23 cellular contexts compared by ENCODE assay signal in the genomic region with DNA sequence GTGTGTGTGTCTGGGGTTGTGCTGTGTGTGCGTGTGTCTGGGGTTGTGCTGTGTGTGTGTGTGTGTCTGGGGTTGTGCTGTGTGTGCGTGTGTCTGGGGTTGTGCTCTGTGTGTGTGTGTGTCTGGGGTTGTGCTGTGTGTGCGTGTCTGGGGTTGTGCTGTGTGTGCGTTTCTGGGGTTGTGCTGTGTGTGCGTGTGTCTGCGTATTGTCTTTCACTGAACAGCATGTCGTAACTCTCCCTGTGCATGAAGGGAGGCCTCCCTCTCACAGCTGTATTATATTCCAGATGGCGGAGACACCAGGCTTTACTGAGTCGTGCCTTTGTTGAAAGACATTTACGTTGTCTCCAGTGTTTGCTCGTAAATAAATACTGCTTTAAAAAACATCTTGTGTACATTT. TPM values are rescaled to one million over a fixed set of nuclear protein-coding genes. Genes with fewer than 3 reads are reported as not detected.
A peak's percentile ranks its signal among the peaks of the same experiment; 100 is the strongest.
DNase-seq lines count a peak whose midpoint lies in the region; ATAC-seq, FAIRE-seq and TF ChIP-seq lines count a peak whose summit lies in the region.
"Had no signal": no experiment of that assay in that cellular context is flagged by ENCODE, and none has a peak within 500 bp of the region (broad histone marks: within the 10 kb centered on the region; RNA-seq: fewer than 3 reads in every experiment).

No MANE protein-coding gene starts in this region.

- no peak for TF ChIP-seq EP300 in H1 (IDR thresholded peaks at IDR 0.05; ENCODE audit: borderline replicate concordance in 1 of 2, low read depth in 2 of 2, low read length in 2 of 2)

- TF ChIP-seq POLR2A in H1 (IDR thresholded peaks at IDR 0.05; ENCODE audit: control extremely low read depth in 1 of 2, low read depth in 2 of 2, low read length in 2 of 2) = no peak

- no peak for TF ChIP-seq RAD21 in H1 (IDR thresholded peaks at IDR 0.05 in 1 of 2, conservative IDR thresholded peaks at IDR 0.05 in 1 of 2; ENCODE audit: low read depth in 2 of 2, low read length in 2 of 2)

- BruUV-seq in MCF 10A (replicated peaks; lab: Mats Ljungman, UMichigan) = no TSS peak

- no peaks in the 10 kb centered on the region for H3K9me3 Mint-ChIP-seq in MCF 10A (ENCODE audit: unreplicated experiment)
- H3K9me3 Mint-ChIP-seq: activated naive CD4-positive, alpha-beta T cell treated with anti-CD3 and anti-CD28 coated beads, Interleukin-2, amount 10 ng/mL, durations not matched to agents 7 days and 5 days had no signal

- H3K4me3 Mint-ChIP-seq in MCF 10A (ENCODE audit: unreplicated experiment) = no peak overlapping the region
- H3K4me3 Mint-ChIP-seq: activated naive CD4-positive, alpha-beta T cell treated with anti-CD3 and anti-CD28 coated beads, Interleukin-2, amount 10 ng/mL, durations not matched to agents 7 days and 5 days; CD14-positive monocyte had no signal

- H3K27me3 Mint-ChIP-seq in MCF 10A (ENCODE audit: insufficient read depth, unreplicated experiment) = no peaks in the 10 kb centered on the region
- H3K27me3 Mint-ChIP-seq: activated naive CD4-positive, alpha-beta T cell treated with anti-CD3 and anti-CD28 coated beads, Interleukin-2, amount 10 ng/mL, durations not matched to agents 7 days and 5 days had no signal

- no peaks in the 10 kb centered on the region for H4K20me1 ChIP-seq in H1 (replicated peaks in 1 of 2; ENCODE audit: control insufficient read depth in 1 of 2, insufficient read depth in 2 of 2, low read length in 2 of 2)

- no peak overlapping the region for H3K4me2 ChIP-seq in H1 (ENCODE audit: insufficient read depth in 1 of 2, low read depth in 2 of 2, low read length in 2 of 2)

- no peak overlapping the region for H2AFZ ChIP-seq in H1 (ENCODE audit: low read length)

- H3K23ac ChIP-seq in H1 (ENCODE audit: insufficient read length) = no peak overlapping the region

- H3K79me2 ChIP-seq in H1 (ENCODE audit: control insufficient read depth in 1 of 2, insufficient read depth in 2 of 2, low read length in 2 of 2) = no peaks in the 10 kb centered on the region

- no peak for FAIRE-seq in H1 (lab: Jason Lieb, UNC)
- FAIRE-seq: D721Med, H54 had no signal

- no peaks in the 10 kb centered on the region for H3K9me3 ChIP-seq in adipocyte (ENCODE audit: control insufficient read depth, low read length)
- H3K9me3 ChIP-seq in H1 (ENCODE audit: insufficient read depth in 2 of 2, low read depth in 1 of 2, low read length in 1 of 2) = no peaks in the 10 kb centered on the region
- H3K9me3 ChIP-seq in mucosa of rectum (ENCODE audit: control insufficient read depth in 2 of 2, low read length in 2 of 2) = no peaks in the 10 kb centered on the region
- no peaks in the 10 kb centered on the region for H3K9me3 ChIP-seq in skeletal muscle tissue (ENCODE audit: control insufficient read depth in 3 of 3, low read length in 3 of 3)
- H3K9me3 ChIP-seq: ascending aorta, left lung had no signal

- peaks cover 4% of the 10 kb centered on the region for H3K36me3 ChIP-seq in adipocyte (ENCODE audit: control insufficient read depth, insufficient read depth, low read length, severe bottlenecking)
- H3K36me3 ChIP-seq in H1 (ENCODE audit: control insufficient read depth in 2 of 4, insufficient read depth in 4 of 4, low read length in 3 of 4) = no peaks in the 10 kb centered on the region
- H3K36me3 ChIP-seq in mucosa of rectum (ENCODE audit: control insufficient read depth in 2 of 2, insufficient read depth in 2 of 2, low read length in 2 of 2) = peaks cover 0 to under 1% of the 10 kb centered on the region in 2 donors
- peaks cover 0 to 17% (median 8%) of the 10 kb centered on the region in 3 donors for H3K36me3 ChIP-seq in skeletal muscle tissue (ENCODE audit: control insufficient read depth in 3 of 3, insufficient read depth in 3 of 3, low read length in 3 of 3)

- H3K23me2 ChIP-seq in H1 (ENCODE audit: low read depth, low read length) = peaks cover 3% of the 10 kb centered on the region; the same call in 1 of the 2 replicates

- intact Hi-C loops in MCF 10A (cut with micrococcal nuclease) = no loop called here

- no peak for TF ChIP-seq CTCF in H1 (IDR thresholded peaks at IDR 0.05; ENCODE audit: control extremely low read depth in 1 of 3, insufficient read depth in 1 of 3, low read depth in 1 of 3, low read length in 3 of 3)
- TF ChIP-seq CTCF in MCF 10A (IDR thresholded peaks at IDR 0.05; ENCODE audit: unreplicated experiment) = no peak

- H2BK20ac ChIP-seq in H1 (ENCODE audit: low read length) = 0 out of 2 replicates have a peak overlapping the region, but pooled peaks have one; percentile 67

- no peak overlapping the region for H2AK5ac ChIP-seq in H1 (ENCODE audit: low read depth, low read length)

- H3K4ac ChIP-seq in H1 (replicated peaks; ENCODE audit: insufficient read length, low read depth, low read length) = no peak overlapping the region

- H3K18ac ChIP-seq in H1 (ENCODE audit: extremely low read depth, low read length) = no peak overlapping the region

- no peaks in the 10 kb centered on the region for H3K4me1 Mint-ChIP-seq in MCF 10A (ENCODE audit: insufficient read depth, unreplicated experiment)

- DNase-seq in adipocyte (ENCODE audit: low read depth) = no peak
- no peak for DNase-seq in H1 (ENCODE audit: low read depth in 1 of 2, low spot score in 2 of 2)
- DNase-seq in MCF 10A (ENCODE audit: unreplicated experiment) = no peak
- DNase-seq in anterior cingulate cortex (lab: John Stamatoyannopoulos, UW) = no peak
- DNase-seq in globus pallidus (ENCODE audit: low spot score) = no peak
- DNase-seq: activated CD4-positive, alpha-beta T cell treated with anti-CD3 and anti-CD28 coated beads for 4 hours; activated naive CD4-positive, alpha-beta T cell treated with anti-CD3 and anti-CD28 coated beads, Interleukin-2, amount 10 ng/mL, durations not matched to agents 7 days and 5 days; cerebellar nuclear complex; effector CD8-positive, alpha-beta T cell; EL; IMR-90; left lung; NCI-H1105 treated with DMSO at 0.1 percent for 48 hours; NCI-H2081; NCI-H446 treated with DMSO at 0.1 percent for 48 hours; T-helper 1 cell had no signal

- H2BK120ac ChIP-seq in H1 (replicated peaks; ENCODE audit: low read depth, low read length) = no peak overlapping the region

- H2BK5ac ChIP-seq in H1 (ENCODE audit: low read depth, low read length) = no peak overlapping the region

- WGBS in H1 (ENCODE audit: extremely low coverage in 1 of 2, insufficient coverage in 1 of 2, insufficient read length in 1 of 2, insufficient replicate concordance in 2 of 2, low coverage in 1 of 2, low lambda C conversion rate in 2 of 2, missing lambda C conversion rate in 1 of 2), 2 experiments = 82% methylated on average over 11 of the region's 11 CpGs; no CpG with 5 or more reads in 1 of the 2 experiments

- H3K4me1 ChIP-seq in adipocyte (ENCODE audit: control insufficient read depth, insufficient read depth, low read length) = peaks cover 65% of the 10 kb centered on the region
- peaks cover 5 to 22% (median 15%) of the 10 kb centered on the region in 4 experiments for H3K4me1 ChIP-seq in H1 (replicated peaks in 1 of 4; ENCODE audit: control insufficient read depth in 3 of 4, insufficient read depth in 4 of 4, low read length in 3 of 4)
- no peaks in the 10 kb centered on the region for H3K4me1 ChIP-seq in mucosa of rectum (ENCODE audit: control insufficient read depth in 2 of 2, insufficient read depth in 2 of 2, low read length in 2 of 2)
- H3K4me1 ChIP-seq in skeletal muscle tissue (ENCODE audit: control insufficient read depth in 3 of 3, insufficient read depth in 3 of 3, low read length in 3 of 3) = peaks cover 26 to 63% (median 27%) of the 10 kb centered on the region in 3 donors

- H3K27ac Mint-ChIP-seq in MCF 10A (ENCODE audit: low read depth, unreplicated experiment) = no peak overlapping the region
- H3K27ac Mint-ChIP-seq: activated naive CD4-positive, alpha-beta T cell treated with anti-CD3 and anti-CD28 coated beads, Interleukin-2, amount 10 ng/mL, durations not matched to agents 7 days and 5 days; CD14-positive monocyte had no signal

- H2BK15ac ChIP-seq in H1 (ENCODE audit: low read length) = peak overlapping the region; percentile 81; the same call in 1 of the 2 replicates

- H3K27ac ChIP-seq in H1 (ENCODE audit: low read depth, low read length) = no peak overlapping the region
- H3K27ac ChIP-seq in mucosa of rectum (ENCODE audit: low read depth in 2 of 2, low read length in 2 of 2) = peak overlapping the region; percentile 43 to 52
- no peak overlapping the region for H3K27ac ChIP-seq in skeletal muscle tissue (ENCODE audit: low read depth, low read length)
- H3K27ac ChIP-seq: left lung had no signal

- H4K91ac ChIP-seq in H1 (replicated peaks; ENCODE audit: insufficient read length, low read length) = no peak overlapping the region

- no peak overlapping the region for H2BK12ac ChIP-seq in H1 (ENCODE audit: low read depth, low read length)

- no peak for ATAC-seq in GM21737 (IDR thresholded peaks at IDR 0.05; ENCODE audit: unreplicated experiment)
- ATAC-seq: left lung had no signal

- H3K9ac ChIP-seq in adipocyte (ENCODE audit: low read length) = peak overlapping the region; percentile 57
- H3K9ac ChIP-seq in H1 (replicated peaks in 1 of 4; ENCODE audit: extremely low read depth in 1 of 4, low read depth in 3 of 4, low read length in 3 of 4) = no peak overlapping the region
- no peak overlapping the region for H3K9ac ChIP-seq in mucosa of rectum (ENCODE audit: low read depth in 1 of 2, low read length in 2 of 2)
- no peak overlapping the region for H3K9ac ChIP-seq in skeletal muscle tissue (ENCODE audit: low read depth in 1 of 3, low read length in 3 of 3)

- H3K79me1 ChIP-seq in H1 (ENCODE audit: low read depth, low read length) = no peaks in the 10 kb centered on the region

- POLR2A ChIA-PET in H1 (lab: Charles Lee; ENCODE audit: partially characterized antibody) = no interaction called here
- POLR2A ChIA-PET in MCF 10A (lab: Yijun Ruan, JAX) = no interaction called here

- H3K14ac ChIP-seq in H1 (ENCODE audit: insufficient read length) = no peak overlapping the region

- CTCF ChIA-PET in H1 (lab: Charles Lee; ENCODE audit: partially characterized antibody) = interaction anchor here (1.3 to 2.1 kb wide), 5 partner anchors 13 to 453 kb away, joined by 4 to 6 read pairs (median 5); no protein-coding TSS in a partner anchor
- CTCF ChIA-PET in MCF 10A (lab: Yijun Ruan, JAX) = no interaction called here

- H3K56ac ChIP-seq in H1 (replicated peaks; ENCODE audit: insufficient read length, low read depth, low read length) = no peak overlapping the region

- H3K4me3 ChIP-seq in adipocyte (ENCODE audit: low read length) (no peak overlapping the region), H1 (ENCODE audit: extremely low read depth in 1 of 4, insufficient read depth in 2 of 4, low read depth in 3 of 4, low read length in 4 of 4) (no peak overlapping the region), mucosa of rectum (ENCODE audit: low read length in 2 of 2) (no peak overlapping the region), skeletal muscle tissue (ENCODE audit: low read length in 3 of 3) (peak overlapping the region in 2 of 3 donors; percentile 7 to 10)
- H3K4me3 ChIP-seq: left lung had no signal

- H3K27me3 ChIP-seq in adipocyte (replicated peaks; ENCODE audit: control insufficient read depth, insufficient read depth, low read length) (no peaks in the 10 kb centered on the region), H1 (replicated peaks in 1 of 4; ENCODE audit: control insufficient read depth in 3 of 4, extremely low read depth in 1 of 4, insufficient read depth in 3 of 4, low read length in 3 of 4) (no peaks in the 10 kb centered on the region; a peak in 1 of 7 replicates), mucosa of rectum (ENCODE audit: control insufficient read depth in 2 of 2, insufficient read depth in 2 of 2, low read length in 2 of 2) (peaks cover 0 to 3% of the 10 kb centered on the region in 2 donors), skeletal muscle tissue (ENCODE audit: control insufficient read depth in 3 of 3, insufficient read depth in 3 of 3, low read length in 3 of 3) (no peaks in the 10 kb centered on the region)
- H3K27me3 ChIP-seq: ascending aorta, left lung had no signal

- H4K5ac ChIP-seq in H1 (ENCODE audit: insufficient read length, low read depth, low read length) = no peak overlapping the region

- no peak overlapping the region for H4K8ac ChIP-seq in H1 (ENCODE audit: extremely low read depth, insufficient read depth, low read length)

- no peaks in the 10 kb centered on the region for H3K36me3 Mint-ChIP-seq in MCF 10A (ENCODE audit: insufficient read depth, unreplicated experiment)

RNA-seq across cellular contexts. Expression of a gene that starts 5.9 kb away (rescaled TPM):
- 0.73 and 1.4 TPM in 2 replicates for total RNA-seq in H1 (2021; fragmentation: NEBNext Ultra II Directional; extraction: Animal tissue kit (Norgen Biotek cat#: 25700))
- polyA plus RNA-seq in H1 (2011; rRNA removed) = 22.3 and 24.4 TPM in 2 replicates
- polyA plus RNA-seq in H1 (2011; cell fraction: cytosol; rRNA removed) = 13.8 TPM
- 20.1 TPM for polyA plus RNA-seq in H1 (2011; cell fraction: nucleus; rRNA removed)
- 2.5 to 3.7 TPM (median 2.9 TPM) in 4 replicates for polyA plus RNA-seq in H1 (2012, experiment 1 of 2)
- 3.0 TPM for polyA plus RNA-seq in H1 (2012, experiment 2 of 2)
- polyA plus RNA-seq in H1 (2013, experiment 1 of 2) = 1.8 TPM
- 1.9 TPM for polyA plus RNA-seq in H1 (2013, experiment 2 of 2)
- polyA minus RNA-seq in H1 (2011; rRNA and poly(A)+ RNA removed) = 16.7 and 31.3 TPM in 2 replicates
- 3.8 TPM for polyA minus RNA-seq in H1 (2011; cell fraction: cytosol; rRNA and poly(A)+ RNA removed)
- 3.8 TPM for polyA minus RNA-seq in H1 (2011; cell fraction: nucleus; rRNA and poly(A)+ RNA removed)
- total RNA-seq in skeletal muscle tissue = 21.4 TPM
- total RNA-seq in MCF 10A (2022) = 0.29 and 0.61 TPM in 2 replicates
- total RNA-seq: IMR-90 had no signal
- polyA plus RNA-seq: IMR-90 had no signal

Comparison
In these comparisons a context has a peak if more than half of its experiments do, and no peak if none do; other contexts are left out.
1. H3K4me3 ChIP-seq: peak in skeletal muscle tissue (2 of 3); none in adipocyte (single experiment), H1 (0 of 4) and mucosa of rectum (0 of 2).
2. H3K27ac ChIP-seq: peak in mucosa of rectum (2 of 2); none in H1 (single experiment) and skeletal muscle tissue (single experiment).